In genomic region chr16:56121156-56121500, GRCh38 we compare ENCODE assay signal across 28 cellular contexts.
A peak's percentile ranks its signal among the peaks of the same experiment; 100 is the strongest.
DNase-seq lines count a peak whose midpoint lies in the region; ATAC-seq, FAIRE-seq and TF ChIP-seq lines count a peak whose summit lies in the region.
"Had no signal": no experiment of that assay in that cellular context is flagged by ENCODE, and none has a peak within 500 bp of the region (broad histone marks: within the 10 kb centered on the region; RNA-seq: fewer than 3 reads in every experiment).

No MANE protein-coding gene starts in this region.

- peaks cover 19% of the 10 kb centered on the region for H3F3A ChIP-seq in neural progenitor cell (ENCODE audit: low read depth)

- no peaks in the 10 kb centered on the region for H3K36me3 ChIP-seq in neural progenitor cell
- H3K36me3 ChIP-seq in pancreas: no peaks in the 10 kb centered on the region
- H3K36me3 ChIP-seq: adrenal gland, left lung, SJSA1, upper lobe of left lung had no signal

- peak overlapping the region; percentile 2 for H3K27ac Mint-ChIP-seq in neural progenitor cell
- H3K27ac Mint-ChIP-seq: activated CD4-positive, alpha-beta T cell treated with anti-CD3 and anti-CD28 coated beads for 36 hours; brain; T-cell had no signal

- H3K27ac ChIP-seq in neural progenitor cell (no peak overlapping the region), pancreas (no peak overlapping the region)
- H3K27ac ChIP-seq: 22Rv1, adrenal gland, foreskin keratinocyte, KMS-11, left lung, SJSA1, skin epidermis, upper lobe of left lung had no signal

- no peak overlapping the region for H3K9ac ChIP-seq in neural progenitor cell
- H3K9ac ChIP-seq: KMS-11 had no signal

- no peaks in the 10 kb centered on the region for H3K36me3 Mint-ChIP-seq in neural progenitor cell
- H3K36me3 Mint-ChIP-seq: brain, T-cell had no signal

- H3K4me1 ChIP-seq in neural progenitor cell: peaks cover 27% of the 10 kb centered on the region
- H3K4me1 ChIP-seq in pancreas: no peaks in the 10 kb centered on the region
- H3K4me1 ChIP-seq: adrenal gland, foreskin keratinocyte, left lung, SJSA1, upper lobe of left lung had no signal

- peak; percentile 19 for DNase-seq in DMS79 (lab: John Stamatoyannopoulos, UW)
- DNase-seq in DMS79 treated with DMSO at 0.1 percent for 48 hours (lab: John Stamatoyannopoulos, UW): no peak
- DNase-seq in NOMO-1 treated with DMSO at 0.1 percent for 48 hours (lab: John Stamatoyannopoulos, UW; ENCODE audit: unreplicated experiment): peak; percentile 72
- DNase-seq in neural progenitor cell (ENCODE audit: low spot score): no peak
- no peak for DNase-seq in iPS-NIHi7 (ENCODE audit: extremely low spot score)
- DNase-seq in pancreas: no peak
- DNase-seq in NCI-H526 (lab: John Stamatoyannopoulos, UW): no peak
- DNase-seq: activated CD4-positive, alpha-beta T cell treated with anti-CD3 and anti-CD28 coated beads for 36 hours; activated naive CD4-positive, alpha-beta T cell treated with Interleukin-2 at 50 U/mL for 16 hours; activated T-cell treated with anti-CD3 and anti-CD28 coated beads, Interleukin-2, amount 50 U/mL, for 48 hours; adrenal gland; DMS153; effector CD4-positive, alpha-beta T cell; foreskin keratinocyte; GDM1; hippocampal formation; left lung; NCI-H1092; NCI-H748 treated with DMSO at 0.1 percent for 48 hours; T-cell; upper lobe of left lung had no signal

- no peaks in the 10 kb centered on the region for H3K79me2 ChIP-seq in neural progenitor cell (ENCODE audit: low read depth)

- H3K27me3 ChIP-seq in neural progenitor cell (no peaks in the 10 kb centered on the region), pancreas (no peaks in the 10 kb centered on the region)
- H3K27me3 ChIP-seq: adrenal gland, foreskin keratinocyte, left lung, SJSA1, upper lobe of left lung had no signal

- no peak for FAIRE-seq in pancreas (lab: Jason Lieb, UNC)

- H3K9me3 Mint-ChIP-seq in neural progenitor cell: no peaks in the 10 kb centered on the region
- H3K9me3 Mint-ChIP-seq: brain, T-cell had no signal

- peaks cover 4% of the 10 kb centered on the region for H3K27me3 Mint-ChIP-seq in neural progenitor cell (ENCODE audit: insufficient read depth, low read depth)

- peaks cover 24% of the 10 kb centered on the region for H3K4me1 Mint-ChIP-seq in neural progenitor cell
- H3K4me1 Mint-ChIP-seq: activated CD4-positive, alpha-beta T cell treated with anti-CD3 and anti-CD28 coated beads for 36 hours; T-cell had no signal

- H3K9me3 ChIP-seq in neural progenitor cell (ENCODE audit: low read depth) (no peaks in the 10 kb centered on the region), pancreas (no peaks in the 10 kb centered on the region)
- H3K9me3 ChIP-seq: adrenal gland, left lung, SJSA1, upper lobe of left lung had no signal

- WGBS in pancreas, 2 donors: 93% methylated on average over 2 of the region's 2 CpGs

- ATAC-seq in HG03378 (IDR thresholded peaks at IDR 0.05; ENCODE audit: unreplicated experiment) (peak; percentile 52), pancreas (no peak)
- ATAC-seq: activated CD4-positive, alpha-beta T cell treated with anti-CD3 and anti-CD28 coated beads for 36 hours; foreskin keratinocyte; left lung; Panc1; T-cell had no signal

- no peak for TF ChIP-seq CTCF in neural progenitor cell (IDR thresholded peaks at IDR 0.05)
- TF ChIP-seq CTCF in pancreas (IDR thresholded peaks at IDR 0.05): no peak

- H3K4me2 ChIP-seq in neural progenitor cell: no peak overlapping the region
- H3K4me2 ChIP-seq: KMS-11 had no signal

- H4K20me1 ChIP-seq in neural progenitor cell (ENCODE audit: low read depth): no peaks in the 10 kb centered on the region

- intact Hi-C loops in pancreas (cut with DNase I): no loop called here

- no peak overlapping the region for H2AFZ ChIP-seq in neural progenitor cell (replicated peaks)

- no peak overlapping the region for H3K4me3 Mint-ChIP-seq in neural progenitor cell
- H3K4me3 Mint-ChIP-seq: activated CD4-positive, alpha-beta T cell treated with anti-CD3 and anti-CD28 coated beads for 36 hours; brain; T-cell had no signal

- H3K4me3 ChIP-seq in neural progenitor cell (no peak overlapping the region), pancreas (no peak overlapping the region)
- H3K4me3 ChIP-seq: adrenal gland, left lung, SJSA1, skin epidermis, upper lobe of left lung had no signal

Comparison
In these comparisons a context has a peak if more than half of its experiments do, and no peak if none do; other contexts are left out.
1. DNase-seq: peak in DMS79 (single experiment) and NOMO-1 treated with DMSO at 0.1 percent for 48 hours (single experiment); none in DMS79 treated with DMSO at 0.1 percent for 48 hours (single experiment), neural progenitor cell (single experiment), iPS-NIHi7 (single experiment), pancreas (0 of 6) and NCI-H526 (0 of 2).